Comparison of ENCODE assay signal across 16 cellular contexts in the genomic region with DNA sequence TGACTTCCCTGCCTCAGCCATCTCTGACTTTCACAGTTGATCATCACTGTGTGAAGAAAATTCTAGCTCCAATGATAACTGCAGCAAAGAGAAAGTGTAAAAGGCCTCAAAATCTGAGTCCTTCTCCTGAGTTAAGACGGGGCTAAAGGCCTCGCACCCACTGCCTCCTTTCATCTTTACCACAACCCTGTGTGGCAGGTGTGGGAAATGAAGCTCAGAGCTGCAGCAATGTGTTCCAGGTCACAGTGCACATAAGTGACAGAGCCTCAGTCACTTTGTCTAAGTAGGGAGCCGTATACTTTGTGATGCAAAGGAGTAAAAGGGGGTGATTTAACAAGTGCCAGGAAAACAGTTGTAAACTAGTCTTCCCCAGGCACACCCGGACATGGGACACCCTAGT.
"Had no signal": no experiment of that assay in that cellular context is flagged by ENCODE, and none has a peak within 500 bp of the region (broad histone marks: within the 10 kb centered on the region; RNA-seq: fewer than 3 reads in every experiment).

No MANE protein-coding gene starts in this region.

- H3K36me3 Mint-ChIP-seq: neural progenitor cell, T-cell had no signal

- H3K4me3 ChIP-seq: adrenal gland, cardiac muscle cell, gastroesophageal sphincter, lower lobe of right lung, neural progenitor cell, ovary had no signal

- H3K9me3 ChIP-seq: adrenal gland, gastroesophageal sphincter, lower lobe of right lung, ovary had no signal

- H2AFZ ChIP-seq: neural progenitor cell had no signal

- H3K36me3 ChIP-seq: adrenal gland, cardiac muscle cell, gastroesophageal sphincter, lower lobe of right lung, neural progenitor cell, ovary had no signal

- H3K4me1 ChIP-seq: lower lobe of right lung, neural progenitor cell had no signal

- ATAC-seq: activated T-cell treated with anti-CD3 and anti-CD28 coated beads, Interleukin-2, amount 50 U/mL, for 72 hours had no signal

- H3K4me2 ChIP-seq: neural progenitor cell had no signal

- H3K27ac ChIP-seq: adrenal gland, cardiac muscle cell, gastroesophageal sphincter, lower lobe of right lung, neural progenitor cell, ovary had no signal

- H3K9me3 Mint-ChIP-seq: activated T-cell treated with anti-CD3 and anti-CD28 coated beads, Interleukin-2, amount 50 U/mL, for 72 hours; endodermal cell; neural progenitor cell; T-cell had no signal

- DNase-seq: activated CD4-positive, alpha-beta T cell treated with anti-CD3 and anti-CD28 coated beads for 1 hour; activated CD8-positive, alpha-beta memory T cell treated with anti-CD3 and anti-CD28 coated beads, Interleukin-2, amount 50 U/mL, for 48 hours; activated gamma-delta T cell; erythroblast; lower lobe of right lung; stimulated activated CD4-positive, alpha-beta T cell treated with anti-CD3 and anti-CD28 coated beads, Interleukin-12 subunit alpha, Interleukin-12 subunit beta, amount 100 ng/mL, for 4 hours; stimulated activated CD4-positive, alpha-beta T cell treated with anti-CD3 and anti-CD28 coated beads, Interleukin-2, amount 100 ng/mL, for 24 hours; T-cell; T-helper 9 cell had no signal

- H3K27me3 ChIP-seq: adrenal gland, cardiac muscle cell, gastroesophageal sphincter, neural progenitor cell, ovary had no signal

- H3K4me3 Mint-ChIP-seq: activated T-cell treated with anti-CD3 and anti-CD28 coated beads, Interleukin-2, amount 50 U/mL, for 72 hours; endodermal cell; neural progenitor cell; T-cell had no signal

- H3K27ac Mint-ChIP-seq: activated T-cell treated with anti-CD3 and anti-CD28 coated beads, Interleukin-2, amount 50 U/mL, for 72 hours; endodermal cell; neural progenitor cell; T-cell had no signal

- H3K9ac ChIP-seq: neural progenitor cell had no signal
